In genomic region chr15:28919201-28919627, GRCh38 we compare ENCODE assay signal across 10 cellular contexts. TPM values are rescaled to one million over a fixed set of nuclear protein-coding genes. Genes with fewer than 3 reads are reported as not detected.
DNase-seq lines count a peak whose midpoint lies in the region; ATAC-seq and TF ChIP-seq lines count a peak whose summit lies in the region.
"Had no signal": no experiment of that assay in that cellular context is flagged by ENCODE, and none has a peak within 500 bp of the region (broad histone marks: within the 10 kb centered on the region; RNA-seq: fewer than 3 reads in every experiment).

No MANE protein-coding gene starts in this region.

- H3K27me3 Mint-ChIP-seq in activated T-cell treated with anti-CD3 and anti-CD28 coated beads, Interleukin-2, amount 50 U/mL, for 24 hours: no peaks in the 10 kb centered on the region

- H3K27me3 ChIP-seq in heart left ventricle (peaks cover 0 to 19% (median 0%) of the 10 kb centered on the region in 9 donors), mesendoderm (ENCODE audit: insufficient read depth, low read length, poor library complexity) (no peaks in the 10 kb centered on the region), aorta (ENCODE audit: control insufficient read depth in 1 of 2, insufficient read depth in 2 of 2, low read length in 1 of 2) (no peaks in the 10 kb centered on the region)

- peak; percentile 59 for DNase-seq in cardiac septum (ENCODE audit: low spot score)
- DNase-seq in heart left ventricle: no peak
- DNase-seq in activated T-cell treated with anti-CD3 and anti-CD28 coated beads, Interleukin-2, amount 50 U/mL, for 24 hours: peak; percentile 63
- peak; percentile 3 for DNase-seq in mesendoderm
- peak; percentile 41 to 73 for DNase-seq in aorta
- DNase-seq in lower leg skin (ENCODE audit: low spot score in 2 of 2): no peak
- DNase-seq in NCI-H146 treated with DMSO at 0.1 percent for 48 hours (lab: John Stamatoyannopoulos, UW; ENCODE audit: unreplicated experiment): no peak
- DNase-seq in NCI-H1694 (lab: John Stamatoyannopoulos, UW): no peak
- DNase-seq: hypothalamus had no signal

- intact Hi-C loops in cardiac septum (cut with DNase I) (no loop called here), heart left ventricle (cut with DNase I) (no loop called here), aorta (cut with DNase I) (no loop called here), lower leg skin (cut with DNase I; ENCODE audit: low total_unique reads) (no loop called here)

- no peak overlapping the region for H3K23ac ChIP-seq in mesendoderm (ENCODE audit: low read length)

- H3K4me1 Mint-ChIP-seq in activated T-cell treated with anti-CD3 and anti-CD28 coated beads, Interleukin-2, amount 50 U/mL, for 24 hours (ENCODE audit: low read depth): peaks cover 60% of the 10 kb centered on the region

- no peak overlapping the region for H2AK5ac ChIP-seq in mesendoderm (ENCODE audit: low read length)

- H3K36me3 Mint-ChIP-seq in activated T-cell treated with anti-CD3 and anti-CD28 coated beads, Interleukin-2, amount 50 U/mL, for 24 hours (ENCODE audit: low read depth): peaks cover 23% of the 10 kb centered on the region

- peak overlapping the region; percentile 55 for H3K9ac ChIP-seq in mesendoderm (ENCODE audit: low read length)

- no peak for TF ChIP-seq POLR2A in heart left ventricle (IDR thresholded peaks at IDR 0.05)
- no peak for TF ChIP-seq POLR2A in lower leg skin (IDR thresholded peaks at IDR 0.05)

- H3K18ac ChIP-seq in mesendoderm (ENCODE audit: low read length): no peak overlapping the region

- peaks cover 2% of the 10 kb centered on the region for H3K79me1 ChIP-seq in mesendoderm (ENCODE audit: low read length)

- no peak overlapping the region for H2BK15ac ChIP-seq in mesendoderm (replicated peaks; ENCODE audit: low read depth)

- H4K8ac ChIP-seq in mesendoderm (ENCODE audit: low read depth, low read length): no peak overlapping the region

- ATAC-seq in heart left ventricle: no peak
- no peak for ATAC-seq in aorta (ENCODE audit: low FRiP score)

- TF ChIP-seq CTCF in heart left ventricle (IDR thresholded peaks at IDR 0.05): no peak
- TF ChIP-seq CTCF in lower leg skin (IDR thresholded peaks at IDR 0.05): no peak

- H3K9me3 ChIP-seq in heart left ventricle (no peaks in the 10 kb centered on the region), aorta (ENCODE audit: control insufficient read depth, low read length) (no peaks in the 10 kb centered on the region)

- H3K36me3 ChIP-seq in heart left ventricle: no peaks in the 10 kb centered on the region
- no peaks in the 10 kb centered on the region for H3K36me3 ChIP-seq in mesendoderm (ENCODE audit: control insufficient read depth, insufficient read depth, low read length)
- H3K36me3 ChIP-seq in aorta (ENCODE audit: control insufficient read depth in 1 of 2, insufficient read depth in 2 of 2, low read length in 1 of 2): no peaks in the 10 kb centered on the region

- no peak overlapping the region for H2BK120ac ChIP-seq in mesendoderm (ENCODE audit: low read depth, low read length)

- H3K4me1 ChIP-seq in heart left ventricle: no peaks in the 10 kb centered on the region
- peaks cover 3% of the 10 kb centered on the region for H3K4me1 ChIP-seq in mesendoderm (ENCODE audit: control insufficient read depth, low read depth, low read length)
- no peaks in the 10 kb centered on the region for H3K4me1 ChIP-seq in aorta (ENCODE audit: control insufficient read depth in 1 of 2, insufficient read depth in 2 of 2, low read length in 2 of 2)

- H3K9me3 Mint-ChIP-seq in activated T-cell treated with anti-CD3 and anti-CD28 coated beads, Interleukin-2, amount 50 U/mL, for 24 hours: no peaks in the 10 kb centered on the region

- no peak overlapping the region for H3K27ac ChIP-seq in heart left ventricle
- H3K27ac ChIP-seq in mesendoderm (ENCODE audit: low read depth, low read length): no peak overlapping the region
- no peak overlapping the region for H3K27ac ChIP-seq in aorta (ENCODE audit: low read depth in 1 of 2, low read length in 2 of 2)
- H3K27ac ChIP-seq: VCaP had no signal

- no peak overlapping the region for H3K4ac ChIP-seq in mesendoderm (ENCODE audit: low read depth, low read length)

- peak overlapping the region; percentile 71 for H3K4me3 Mint-ChIP-seq in activated T-cell treated with anti-CD3 and anti-CD28 coated beads, Interleukin-2, amount 50 U/mL, for 24 hours

- H4K5ac ChIP-seq in mesendoderm (ENCODE audit: low read length): no peak overlapping the region

- H2BK5ac ChIP-seq in mesendoderm (ENCODE audit: low read length): no peak overlapping the region

- WGBS in heart left ventricle, 4 donors: 83 to 90% (median 86%) methylated on average over 17 of the region's 17 CpGs
- WGBS in mesendoderm (ENCODE audit: extremely low coverage, insufficient coverage, low lambda C conversion rate): no CpG with 5 or more reads among the region's 17 CpGs
- WGBS in aorta, 2 donors: 92% methylated on average over 17 of the region's 17 CpGs
- WGBS in lower leg skin, 2 donors: 89 to 94% methylated on average over 17 of the region's 17 CpGs

- H3K79me2 ChIP-seq in mesendoderm (ENCODE audit: control insufficient read depth, insufficient read depth, low read length): no peaks in the 10 kb centered on the region

- H3K4me2 ChIP-seq in mesendoderm (ENCODE audit: low read length): peak overlapping the region; percentile 1

- peak overlapping the region; percentile 82 for H3K27ac Mint-ChIP-seq in activated T-cell treated with anti-CD3 and anti-CD28 coated beads, Interleukin-2, amount 50 U/mL, for 24 hours

- H3K4me3 ChIP-seq in heart left ventricle: peak overlapping the region in 1 of 12 donors; percentile 26
- no peak overlapping the region for H3K4me3 ChIP-seq in mesendoderm (ENCODE audit: low read length)
- no peak overlapping the region for H3K4me3 ChIP-seq in aorta (ENCODE audit: low read length in 2 of 2)
- H3K4me3 ChIP-seq in lower leg skin (ENCODE audit: low read depth, poor library complexity, severe bottlenecking): no peak overlapping the region

- peak overlapping the region; percentile 71 for H3K56ac ChIP-seq in mesendoderm (ENCODE audit: low read length)

RNA-seq across cellular contexts. Expression of gene APBA2, which starts 33.4 kb away (rescaled TPM):
- 0.57 TPM for total RNA-seq in cardiac septum
- 1 to 10 TPM in 3 of 9 donors, under 1 TPM in 4, not detected in 2; 0.16 to 1.3 (median 0.85) TPM for total RNA-seq in heart left ventricle
- under 1 TPM; 0.21 to 0.30 TPM for polyA plus RNA-seq in heart left ventricle
- 6.6 TPM for polyA plus RNA-seq in mesendoderm (2013, experiment 1 of 2)
- 7.2 TPM for polyA plus RNA-seq in mesendoderm (2013, experiment 2 of 2)
- total RNA-seq in aorta: 1 to 10 TPM; 2.0 to 2.1 TPM
- polyA plus RNA-seq in aorta: 1 to 10 TPM in 1 of 2 donors, under 1 TPM in 1; 0.41 to 1.8 TPM
- total RNA-seq in lower leg skin: 1 to 10 TPM in 3 of 4 donors, under 1 TPM in 1; 0.80 to 1.9 (median 1.6) TPM

Comparison
In these comparisons a context has a peak if more than half of its experiments do, and no peak if none do; other contexts are left out.
1. DNase-seq: peak in cardiac septum (single experiment), activated T-cell treated with anti-CD3 and anti-CD28 coated beads, Interleukin-2, amount 50 U/mL, for 24 hours (single experiment), mesendoderm (single experiment) and aorta (2 of 2); none in heart left ventricle (0 of 5), lower leg skin (0 of 2), NCI-H146 treated with DMSO at 0.1 percent for 48 hours (single experiment) and NCI-H1694 (single experiment).